ENCODE assay signal across 22 cellular contexts in the genomic region with DNA sequence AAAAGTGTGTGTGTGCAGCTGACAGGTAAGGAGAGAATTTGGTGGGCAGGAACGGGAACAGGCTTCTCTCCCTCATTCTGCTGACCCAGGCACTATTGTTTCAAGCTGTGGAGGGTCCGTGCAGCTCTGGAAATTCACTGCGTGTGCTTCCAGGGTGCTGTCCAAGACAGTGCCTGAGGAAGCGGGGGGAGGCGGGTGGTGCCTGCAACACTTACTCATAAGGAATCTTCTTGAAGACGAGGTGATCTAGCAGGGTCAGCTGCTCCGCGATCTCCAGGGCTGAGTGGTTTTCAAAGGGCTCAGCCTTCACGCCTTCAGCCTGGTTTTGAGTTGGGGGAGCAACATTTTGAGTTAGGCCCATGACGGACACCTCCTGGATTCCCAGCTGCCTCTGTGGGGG. TPM values are rescaled to one million over a fixed set of nuclear protein-coding genes. Genes with fewer than 3 reads are reported as not detected.
DNase-seq lines count a peak whose midpoint lies in the region; ATAC-seq and TF ChIP-seq lines count a peak whose summit lies in the region.
"Had no signal": no experiment of that assay in that cellular context is flagged by ENCODE, and none has a peak within 500 bp of the region (broad histone marks: within the 10 kb centered on the region; RNA-seq: fewer than 3 reads in every experiment).

No MANE protein-coding gene starts in this region.

- H2AFZ ChIP-seq in trophoblast cell (ENCODE audit: insufficient read depth, low read length, poor library complexity): no peak overlapping the region

- H3K4me1 ChIP-seq in BLaER1 treated with 17β-estradiol and CSF1 and Interleukin-3, amounts not matched to agents 10 nM and 100 nM: peaks cover 52 to 94% (median 66%) of the 10 kb centered on the region in 10 experiments
- H3K4me1 ChIP-seq in trophoblast cell (ENCODE audit: control insufficient read depth in 1 of 2, insufficient read depth in 2 of 2, low read length in 2 of 2): peaks cover 19 to 22% of the 10 kb centered on the region in 2 experiments
- H3K4me1 ChIP-seq: colonic mucosa had no signal

- no peak overlapping the region for H2AK5ac ChIP-seq in trophoblast cell (ENCODE audit: low read length)

- H3K79me2 ChIP-seq in trophoblast cell (ENCODE audit: control insufficient read depth, insufficient read depth, low read length, poor library complexity): no peaks in the 10 kb centered on the region

- no peak overlapping the region; a peak in 1 of 22 replicates for H3K9ac ChIP-seq in BLaER1 treated with 17β-estradiol and CSF1 and Interleukin-3, amounts not matched to agents 10 nM and 100 nM
- no peak overlapping the region for H3K9ac ChIP-seq in trophoblast cell (ENCODE audit: low read length)

- TF ChIP-seq CTCF in VCaP (conservative IDR thresholded peaks at IDR 0.05): no peak

- H3K79me1 ChIP-seq in trophoblast cell (ENCODE audit: low read length): peaks cover 13% of the 10 kb centered on the region

- no CpG with 5 or more reads among the region's 10 CpGs for WGBS in trophoblast cell (ENCODE audit: extremely low coverage, insufficient coverage, insufficient read length)

- H3K4me2 ChIP-seq in BLaER1 treated with 17β-estradiol and CSF1 and Interleukin-3, amounts not matched to agents 10 nM and 100 nM: peak overlapping the region; percentile 62 to 94 (median 79); a peak in 17 of 22 replicates
- H3K4me2 ChIP-seq in trophoblast cell (ENCODE audit: low read length): no peak overlapping the region

- H4K8ac ChIP-seq in trophoblast cell (ENCODE audit: low read depth, low read length): no peak overlapping the region

- no peak overlapping the region for H2BK5ac ChIP-seq in trophoblast cell (ENCODE audit: low read depth, low read length, poor library complexity)

- no peak overlapping the region for H3K4ac ChIP-seq in trophoblast cell (ENCODE audit: low read depth, low read length)

- no peak overlapping the region for H3K23ac ChIP-seq in trophoblast cell (ENCODE audit: low read length)

- no peaks in the 10 kb centered on the region for H3K9me3 ChIP-seq in BLaER1 treated with 17β-estradiol and CSF1 and Interleukin-3, amounts not matched to agents 10 nM and 100 nM (replicated peaks in 1 of 11)
- peaks cover 12% of the 10 kb centered on the region for H3K9me3 ChIP-seq in trophoblast cell (ENCODE audit: insufficient read depth, low read depth, low read length)
- H3K9me3 ChIP-seq: adrenal gland, colonic mucosa, left ventricle myocardium inferior, Peyer's patch, transverse colon had no signal

- H4K91ac ChIP-seq in trophoblast cell (ENCODE audit: low read depth, low read length): peak overlapping the region; percentile 16

- no peak overlapping the region for H2BK12ac ChIP-seq in trophoblast cell (ENCODE audit: low read length)

- no peak overlapping the region for H3K4me3 ChIP-seq in BLaER1 treated with 17β-estradiol and CSF1 and Interleukin-3, amounts not matched to agents 10 nM and 100 nM
- no peak overlapping the region for H3K4me3 ChIP-seq in trophoblast cell (ENCODE audit: low read depth, low read length)
- H3K4me3 ChIP-seq: adrenal gland, colonic mucosa, K562, left ventricle myocardium inferior, Peyer's patch, transverse colon had no signal

- H4K20me1 ChIP-seq in BLaER1 treated with 17β-estradiol and CSF1 and Interleukin-3, amounts not matched to agents 10 nM and 100 nM: no peaks in the 10 kb centered on the region

- DNase-seq in glomerular visceral epithelial cell (ENCODE audit: extremely low spot score) (peak; percentile 38), trophoblast cell (no peak), NCI-H2029 treated with DMSO at 0.1 percent for 48 hours (lab: John Stamatoyannopoulos, UW) (no peak), GM19240 (ENCODE audit: insufficient read length, low spot score) (no peak)
- no peak for DNase-seq in activated CD8-positive, alpha-beta memory T cell treated with anti-CD3 and anti-CD28 coated beads, Interleukin-2, amount 50 U/mL, for 48 hours
- DNase-seq: activated B cell treated with CpG ODN at 0.5 μM for 24 hours; activated CD8-positive, alpha-beta memory T cell treated with anti-CD3 and anti-CD28 coated beads, Interleukin-2, amount 10 ng/mL, durations not matched to agents 7 days and 5 days; activated naive CD4-positive, alpha-beta T cell treated with anti-CD3 and anti-CD28 coated beads for 36 hours; colonic mucosa; H7; left ventricle myocardium inferior; natural killer cell; NCI-H1105; NCI-H1930; SW 1271 had no signal

- H3K27ac ChIP-seq in BLaER1 treated with 17β-estradiol and CSF1 and Interleukin-3, amounts not matched to agents 10 nM and 100 nM: peak overlapping the region in 2 of 11 experiments; percentile 0 to 79; a peak in 1 of 22 replicates
- H3K27ac ChIP-seq in VCaP (peak overlapping the region; percentile 55), trophoblast cell (ENCODE audit: low read depth, low read length) (no peak overlapping the region)
- H3K27ac ChIP-seq: adrenal gland, left ventricle myocardium inferior had no signal

- no peak overlapping the region for H2BK120ac ChIP-seq in trophoblast cell (ENCODE audit: insufficient read depth, low read length, poor library complexity)

- no peak overlapping the region for H3K18ac ChIP-seq in trophoblast cell (ENCODE audit: low read length)

- H4K12ac ChIP-seq in trophoblast cell (ENCODE audit: low read depth, low read length): no peak overlapping the region

- no peak overlapping the region for H3K14ac ChIP-seq in trophoblast cell (ENCODE audit: low read length)

- ATAC-seq in GM19452 (IDR thresholded peaks at IDR 0.05; ENCODE audit: unreplicated experiment): no peak
- ATAC-seq: activated CD8-positive, alpha-beta memory T cell treated with anti-CD3 and anti-CD28 coated beads, Interleukin-2, amount 10 ng/mL, durations not matched to agents 7 days and 5 days; K562; natural killer cell had no signal

- H3K36me3 ChIP-seq in BLaER1 treated with 17β-estradiol and CSF1 and Interleukin-3, amounts not matched to agents 10 nM and 100 nM: no peaks in the 10 kb centered on the region
- H3K36me3 ChIP-seq in trophoblast cell (ENCODE audit: control insufficient read depth in 1 of 2, insufficient read depth in 2 of 2, low read length in 2 of 2): peaks cover 2 to 3% of the 10 kb centered on the region in 2 experiments
- H3K36me3 ChIP-seq: adrenal gland, colonic mucosa, left ventricle myocardium inferior, Peyer's patch, transverse colon had no signal

- H3K27me3 ChIP-seq in BLaER1 treated with 17β-estradiol and CSF1 and Interleukin-3, amounts not matched to agents 10 nM and 100 nM: no peaks in the 10 kb centered on the region
- no peaks in the 10 kb centered on the region for H3K27me3 ChIP-seq in trophoblast cell (ENCODE audit: insufficient read depth, low read length)
- H3K27me3 ChIP-seq: adrenal gland, colonic mucosa, Peyer's patch, transverse colon had no signal

RNA-seq across cellular contexts. Expression of a gene that starts 46.6 kb away (rescaled TPM):
- polyA plus RNA-seq in trophoblast cell (2013): 73.2 and 80.7 TPM in 2 replicates
